7 cellular contexts compared by ENCODE assay signal in genomic region chr22:38032681-38033521, GRCh38. TPM values are rescaled to one million over a fixed set of nuclear protein-coding genes. Genes with fewer than 3 reads are reported as not detected.
DNase-seq lines count a peak whose midpoint lies in the region; ATAC-seq and TF ChIP-seq lines count a peak whose summit lies in the region.

No MANE protein-coding gene starts in this region.

- H3K18ac ChIP-seq in H9 (ENCODE audit: insufficient read length, low read depth, low read length) = peak overlapping the region; percentile 15

- H3K36me3 Mint-ChIP-seq in H9 (ENCODE audit: insufficient read depth in 1 of 3, low read depth in 3 of 3) = no peaks in the 10 kb centered on the region
- H3K36me3 Mint-ChIP-seq in activated CD4-positive, alpha-beta memory T cell treated with anti-CD3 and anti-CD28 coated beads, Interleukin-2, amount 10 ng/mL, durations not matched to agents 7 days and 5 days (ENCODE audit: low read depth) = no peaks in the 10 kb centered on the region

- CTCF ChIA-PET in activated CD4-positive, alpha-beta memory T cell treated with anti-CD3 and anti-CD28 coated beads, Interleukin-2, amount 10 ng/mL, durations not matched to agents 7 days and 5 days (lab: Charles Lee) = no interaction called here

- no peak overlapping the region for H2BK15ac ChIP-seq in H9 (ENCODE audit: low read depth, low read length)

- peak overlapping the region in 1 of 3 experiments; percentile 17; a peak in 2 of 7 replicates for H3K27ac Mint-ChIP-seq in H9
- H3K27ac Mint-ChIP-seq in activated CD4-positive, alpha-beta memory T cell treated with anti-CD3 and anti-CD28 coated beads, Interleukin-2, amount 10 ng/mL, durations not matched to agents 7 days and 5 days = no peak overlapping the region

- H4K5ac ChIP-seq in H9 (ENCODE audit: insufficient read length, low read depth, low read length) = no peak overlapping the region

- no peaks in the 10 kb centered on the region for H3K79me2 ChIP-seq in H9 (ENCODE audit: insufficient read depth, low read length)

- peak overlapping the region; percentile 21; the same call in 1 of the 2 replicates for H3K14ac ChIP-seq in H9 (ENCODE audit: insufficient read depth, low read length)

- H3T11ph ChIP-seq in H9 (ENCODE audit: low read length) = no peak overlapping the region

- no peak overlapping the region for H2BK120ac ChIP-seq in H9 (ENCODE audit: low read depth, low read length, poor library complexity, severe bottlenecking)

- H3K23me2 ChIP-seq in H9 (ENCODE audit: insufficient read length, low read depth, low read length, poor library complexity, severe bottlenecking) = no peaks in the 10 kb centered on the region

- ATAC-seq in GM21786 (IDR thresholded peaks at IDR 0.05; ENCODE audit: unreplicated experiment) = no peak

- H3K4me1 ChIP-seq in H9 (ENCODE audit: insufficient read depth, low read length) = peaks cover 4% of the 10 kb centered on the region; the same call in 1 of the 2 replicates

- no peak overlapping the region for H4K8ac ChIP-seq in H9 (replicated peaks; ENCODE audit: insufficient read length, low read depth, low read length)

- no peaks in the 10 kb centered on the region for H3K79me1 ChIP-seq in H9 (ENCODE audit: insufficient read depth, low read depth, low read length, poor library complexity, severe bottlenecking)

- no peaks in the 10 kb centered on the region for H3K9me3 Mint-ChIP-seq in H9
- H3K9me3 Mint-ChIP-seq in activated CD4-positive, alpha-beta memory T cell treated with anti-CD3 and anti-CD28 coated beads, Interleukin-2, amount 10 ng/mL, durations not matched to agents 7 days and 5 days = no peaks in the 10 kb centered on the region

- no peak overlapping the region for H2AK5ac ChIP-seq in H9 (ENCODE audit: insufficient read length, low read length)

- no peak overlapping the region for H3K4ac ChIP-seq in H9 (ENCODE audit: low read depth, low read length)

- no peak overlapping the region for H2BK5ac ChIP-seq in H9 (ENCODE audit: insufficient read length, low read length)

- no peak for DNase-seq in H9
- DNase-seq in RPMI7951 (ENCODE audit: low read depth) = peak; percentile 73
- DNase-seq in fibroblast of the conjunctiva (ENCODE audit: low read depth) = peak; percentile 41
- no peak for DNase-seq in substantia nigra (lab: John Stamatoyannopoulos, UW)
- DNase-seq in activated CD4-positive, alpha-beta memory T cell treated with anti-CD3 and anti-CD28 coated beads, Interleukin-2, amount 10 ng/mL, durations not matched to agents 7 days and 5 days = no peak
- no peak for DNase-seq in OCI-M2 (lab: John Stamatoyannopoulos, UW; ENCODE audit: unreplicated experiment)

- no peak overlapping the region for H3K9ac ChIP-seq in H9 (ENCODE audit: extremely low read depth, insufficient read length, low read length)

- no peaks in the 10 kb centered on the region for H4K20me1 ChIP-seq in H9 (ENCODE audit: control insufficient read depth, insufficient read depth, insufficient read length)

- no peak overlapping the region for H3K4me2 ChIP-seq in H9 (ENCODE audit: insufficient read depth, insufficient read length, low read length)

- H3K9me3 ChIP-seq in H9 (ENCODE audit: control insufficient read depth, low read depth, low read length) = no peaks in the 10 kb centered on the region

- no peak for TF ChIP-seq CTCF in H9 (conservative IDR thresholded peaks at IDR 0.05)

- H3K56ac ChIP-seq in H9 (ENCODE audit: insufficient read length, low read depth, low read length) = no peak overlapping the region

- H2AFZ ChIP-seq in H9 (ENCODE audit: low read length) = no peak overlapping the region

- no peak overlapping the region for H2BK20ac ChIP-seq in H9 (ENCODE audit: low read depth, low read length, poor library complexity, severe bottlenecking)

- H3K27me3 Mint-ChIP-seq in H9 (ENCODE audit: low read depth) = peaks cover 11% of the 10 kb centered on the region
- no peaks in the 10 kb centered on the region for H3K27me3 Mint-ChIP-seq in activated CD4-positive, alpha-beta memory T cell treated with anti-CD3 and anti-CD28 coated beads, Interleukin-2, amount 10 ng/mL, durations not matched to agents 7 days and 5 days

- POLR2A ChIA-PET in activated CD4-positive, alpha-beta memory T cell treated with anti-CD3 and anti-CD28 coated beads, Interleukin-2, amount 10 ng/mL, durations not matched to agents 7 days and 5 days (lab: Charles Lee) = interaction anchor here (0.9 kb wide), 1 partner anchor 11 kb away, joined by 3 read pairs; no protein-coding TSS in a partner anchor

- no peak overlapping the region for H3K4me3 Mint-ChIP-seq in H9
- H3K4me3 Mint-ChIP-seq in activated CD4-positive, alpha-beta memory T cell treated with anti-CD3 and anti-CD28 coated beads, Interleukin-2, amount 10 ng/mL, durations not matched to agents 7 days and 5 days = no peak overlapping the region

- H3K27me3 ChIP-seq in H9 (ENCODE audit: insufficient read depth, low read length) = no peaks in the 10 kb centered on the region

- H3K27ac ChIP-seq in H9 (ENCODE audit: insufficient read length, low read depth, low read length) (no peak overlapping the region), substantia nigra (ENCODE audit: low read depth, low read length, poor library complexity, severe bottlenecking) (peak overlapping the region; percentile 100)

- no peak overlapping the region for H3K23ac ChIP-seq in H9 (ENCODE audit: insufficient read length, low read depth, low read length)

- no CpG with 5 or more reads among the region's 19 CpGs for WGBS in H9 (ENCODE audit: extremely low coverage, insufficient read length, low lambda C conversion rate)

- H2BK12ac ChIP-seq in H9 (ENCODE audit: insufficient read length, low read depth, low read length) = peak overlapping the region; percentile 29

- no peak overlapping the region for H4K91ac ChIP-seq in H9 (ENCODE audit: insufficient read length, low read depth, low read length)

- peaks cover 23 to 42% of the 10 kb centered on the region in 2 experiments for H3K4me1 Mint-ChIP-seq in H9
- no peaks in the 10 kb centered on the region for H3K4me1 Mint-ChIP-seq in activated CD4-positive, alpha-beta memory T cell treated with anti-CD3 and anti-CD28 coated beads, Interleukin-2, amount 10 ng/mL, durations not matched to agents 7 days and 5 days

RNA-seq across cellular contexts. Expression of gene PICK1, which starts 24.3 kb away (rescaled TPM):
- 34.9 and 35.7 TPM in 2 replicates for total RNA-seq in H9 (2021)
- total RNA-seq in RPMI7951 (2014; rRNA removed; shearing (Covaris generic)) = 6.5 and 12.7 TPM in 2 replicates
- total RNA-seq in activated CD4-positive, alpha-beta memory T cell treated with anti-CD3 and anti-CD28 coated beads, Interleukin-2, amount 10 ng/mL, durations not matched to agents 7 days and 5 days = 10 to 100 TPM; 11.4 to 12.7 TPM

RNA-seq across cellular contexts. Expression of gene SOX10, which starts 48.5 kb away (rescaled TPM):
- total RNA-seq in H9 (2021) = 2.1 and 2.4 TPM in 2 replicates
- 3.0 and 3.2 TPM in 2 replicates for total RNA-seq in RPMI7951 (2014; rRNA removed; shearing (Covaris generic))
- not detected for total RNA-seq in activated CD4-positive, alpha-beta memory T cell treated with anti-CD3 and anti-CD28 coated beads, Interleukin-2, amount 10 ng/mL, durations not matched to agents 7 days and 5 days

RNA-seq across cellular contexts. Expression of gene SLC16A8, which starts 51.1 kb away (rescaled TPM):
- 0.75 and 1.1 TPM in 2 replicates for total RNA-seq in H9 (2021)
- total RNA-seq in RPMI7951 (2014; rRNA removed; shearing (Covaris generic)) = not detected in 2 replicates
- not detected for total RNA-seq in activated CD4-positive, alpha-beta memory T cell treated with anti-CD3 and anti-CD28 coated beads, Interleukin-2, amount 10 ng/mL, durations not matched to agents 7 days and 5 days

Comparison
In these comparisons a context has a peak if more than half of its experiments do, and no peak if none do; other contexts are left out.
1. DNase-seq: peak in RPMI7951 (single experiment) and fibroblast of the conjunctiva (single experiment); none in H9 (single experiment), substantia nigra (0 of 49), activated CD4-positive, alpha-beta memory T cell treated with anti-CD3 and anti-CD28 coated beads, Interleukin-2, amount 10 ng/mL, durations not matched to agents 7 days and 5 days (single experiment) and OCI-M2 (single experiment).